Comparison of ENCODE assay signal across 15 cellular contexts in genomic region chr13:28527629-28528028, GRCh38. TPM values are rescaled to one million over a fixed set of nuclear protein-coding genes. Genes with fewer than 3 reads are reported as not detected.
A peak's percentile ranks its signal among the peaks of the same experiment; 100 is the strongest.
DNase-seq lines count a peak whose midpoint lies in the region; ATAC-seq and TF ChIP-seq lines count a peak whose summit lies in the region.
"Had no signal": no experiment of that assay in that cellular context is flagged by ENCODE, and none has a peak within 500 bp of the region (broad histone marks: within the 10 kb centered on the region; RNA-seq: fewer than 3 reads in every experiment).

No MANE protein-coding gene starts in this region.

- no peak for ATAC-seq in right cardiac atrium
- peak; percentile 44 to 57 for ATAC-seq in stimulated activated naive B cell treated with anti-CD40 and anti-IgM and Interleukin-4, amounts not matched to agents 10 μg/mL and 1 μg/mL and 100 μg/mL, for 72 hours (replicated peaks)
- no peak for ATAC-seq in activated CD8-positive, alpha-beta memory T cell treated with anti-CD3 and anti-CD28 coated beads, Interleukin-2, amount 10 ng/mL, durations not matched to agents 7 days and 5 days

- CTCF ChIA-PET in activated CD8-positive, alpha-beta memory T cell treated with anti-CD3 and anti-CD28 coated beads, Interleukin-2, amount 10 ng/mL, durations not matched to agents 7 days and 5 days (lab: Charles Lee): interaction anchor here (0.7 kb wide), 1 partner anchor 102 kb away, joined by 3 read pairs; no protein-coding TSS in a partner anchor

- peaks cover 21% of the 10 kb centered on the region for H3K27me3 Mint-ChIP-seq in dendritic cell treated with granulocyte-macrophage colony-stimulating factor and Interleukin-4, amounts not matched to agents 40 ng/mL and 50 ng/mL, for 4 days
- H3K27me3 Mint-ChIP-seq in stimulated activated naive B cell treated with anti-CD40 and anti-IgM and Interleukin-4, amounts not matched to agents 10 μg/mL and 1 μg/mL and 100 μg/mL, for 72 hours: no peaks in the 10 kb centered on the region
- peaks cover 18% of the 10 kb centered on the region for H3K27me3 Mint-ChIP-seq in activated CD8-positive, alpha-beta memory T cell treated with anti-CD3 and anti-CD28 coated beads, Interleukin-2, amount 10 ng/mL, durations not matched to agents 7 days and 5 days

- WGBS in right cardiac atrium: 74% methylated on average over 13 of the region's 13 CpGs

- H3K9me3 ChIP-seq in right cardiac atrium (ENCODE audit: control insufficient read depth, low read length): no peaks in the 10 kb centered on the region
- H3K9me3 ChIP-seq in right atrium auricular region: no peaks in the 10 kb centered on the region
- H3K9me3 ChIP-seq: SJCRH30 had no signal

- H3K4me3 ChIP-seq in right cardiac atrium (ENCODE audit: low read length) (no peak overlapping the region), right atrium auricular region (no peak overlapping the region)
- H3K4me3 ChIP-seq: SJCRH30 had no signal

- peak overlapping the region; percentile 14 for H3K4me3 Mint-ChIP-seq in dendritic cell treated with granulocyte-macrophage colony-stimulating factor and Interleukin-4, amounts not matched to agents 40 ng/mL and 50 ng/mL, for 4 days
- H3K4me3 Mint-ChIP-seq in stimulated activated naive B cell treated with anti-CD40 and anti-IgM and Interleukin-4, amounts not matched to agents 10 μg/mL and 1 μg/mL and 100 μg/mL, for 72 hours: peak overlapping the region; percentile 38 to 78
- H3K4me3 Mint-ChIP-seq in activated CD8-positive, alpha-beta memory T cell treated with anti-CD3 and anti-CD28 coated beads, Interleukin-2, amount 10 ng/mL, durations not matched to agents 7 days and 5 days: no peak overlapping the region
- H3K4me3 Mint-ChIP-seq: activated naive CD4-positive, alpha-beta T cell treated with anti-CD3 and anti-CD28 coated beads, Interleukin-2, amount 50 U/mL, for 24 hours; endodermal cell; H9 had no signal

- no peaks in the 10 kb centered on the region for H3K9me3 Mint-ChIP-seq in dendritic cell treated with granulocyte-macrophage colony-stimulating factor and Interleukin-4, amounts not matched to agents 40 ng/mL and 50 ng/mL, for 4 days
- no peaks in the 10 kb centered on the region for H3K9me3 Mint-ChIP-seq in stimulated activated naive B cell treated with anti-CD40 and anti-IgM and Interleukin-4, amounts not matched to agents 10 μg/mL and 1 μg/mL and 100 μg/mL, for 72 hours
- no peaks in the 10 kb centered on the region for H3K9me3 Mint-ChIP-seq in activated CD8-positive, alpha-beta memory T cell treated with anti-CD3 and anti-CD28 coated beads, Interleukin-2, amount 10 ng/mL, durations not matched to agents 7 days and 5 days (ENCODE audit: low read depth)
- H3K9me3 Mint-ChIP-seq: activated naive CD4-positive, alpha-beta T cell treated with anti-CD3 and anti-CD28 coated beads, Interleukin-2, amount 50 U/mL, for 24 hours; endodermal cell; H9 had no signal

- peaks cover 2% of the 10 kb centered on the region for H3K4me1 ChIP-seq in right cardiac atrium (ENCODE audit: control insufficient read depth, insufficient read depth, low read length)
- peaks cover 0 to 23% of the 10 kb centered on the region in 2 donors for H3K4me1 ChIP-seq in right atrium auricular region
- H3K4me1 ChIP-seq: SJCRH30 had no signal

- no peak for TF ChIP-seq CTCF in right atrium auricular region (IDR thresholded peaks at IDR 0.05)

- DNase-seq in right cardiac atrium (peak; percentile 23 to 59 (median 46)), right atrium auricular region (ENCODE audit: low spot score) (no peak), NOMO-1 treated with DMSO at 0.1 percent for 48 hours (lab: John Stamatoyannopoulos, UW; ENCODE audit: unreplicated experiment) (peak; percentile 97), NCI-H187 treated with DMSO at 0.1 percent for 48 hours (lab: John Stamatoyannopoulos, UW) (no peak), HCEC 1CT (no peak)
- DNase-seq in stimulated activated naive B cell treated with anti-CD40 and anti-IgM and Interleukin-4, amounts not matched to agents 10 μg/mL and 1 μg/mL and 100 μg/mL, for 72 hours: peak; percentile 71
- no peak for DNase-seq in activated CD8-positive, alpha-beta memory T cell treated with anti-CD3 and anti-CD28 coated beads, Interleukin-2, amount 10 ng/mL, durations not matched to agents 7 days and 5 days
- DNase-seq: endodermal cell, foreskin fibroblast, H9, NCI-H2029 treated with DMSO at 0.1 percent for 48 hours, NCI-H774, SJCRH30 had no signal

- H3K4me1 Mint-ChIP-seq in dendritic cell treated with granulocyte-macrophage colony-stimulating factor and Interleukin-4, amounts not matched to agents 40 ng/mL and 50 ng/mL, for 4 days (ENCODE audit: low read depth): peaks cover 34% of the 10 kb centered on the region
- H3K4me1 Mint-ChIP-seq in stimulated activated naive B cell treated with anti-CD40 and anti-IgM and Interleukin-4, amounts not matched to agents 10 μg/mL and 1 μg/mL and 100 μg/mL, for 72 hours: peaks cover 30 to 51% of the 10 kb centered on the region in 2 donors
- peaks cover 5% of the 10 kb centered on the region for H3K4me1 Mint-ChIP-seq in activated CD8-positive, alpha-beta memory T cell treated with anti-CD3 and anti-CD28 coated beads, Interleukin-2, amount 10 ng/mL, durations not matched to agents 7 days and 5 days
- H3K4me1 Mint-ChIP-seq: activated naive CD4-positive, alpha-beta T cell treated with anti-CD3 and anti-CD28 coated beads, Interleukin-2, amount 50 U/mL, for 24 hours had no signal

- H3K27ac ChIP-seq in right cardiac atrium (ENCODE audit: low read length): no peak overlapping the region
- H3K27ac ChIP-seq in right atrium auricular region: no peak overlapping the region
- H3K27ac ChIP-seq: SJCRH30 had no signal

- H3K27me3 ChIP-seq in right cardiac atrium (ENCODE audit: control insufficient read depth, insufficient read depth): no peaks in the 10 kb centered on the region
- H3K27me3 ChIP-seq in right atrium auricular region: no peaks in the 10 kb centered on the region

- no peak overlapping the region for H3K27ac Mint-ChIP-seq in dendritic cell treated with granulocyte-macrophage colony-stimulating factor and Interleukin-4, amounts not matched to agents 40 ng/mL and 50 ng/mL, for 4 days
- peak overlapping the region; percentile 88 for H3K27ac Mint-ChIP-seq in stimulated activated naive B cell treated with anti-CD40 and anti-IgM and Interleukin-4, amounts not matched to agents 10 μg/mL and 1 μg/mL and 100 μg/mL, for 72 hours
- no peak overlapping the region for H3K27ac Mint-ChIP-seq in activated CD8-positive, alpha-beta memory T cell treated with anti-CD3 and anti-CD28 coated beads, Interleukin-2, amount 10 ng/mL, durations not matched to agents 7 days and 5 days
- H3K27ac Mint-ChIP-seq: activated naive CD4-positive, alpha-beta T cell treated with anti-CD3 and anti-CD28 coated beads, Interleukin-2, amount 50 U/mL, for 24 hours; endodermal cell had no signal

- H3K36me3 ChIP-seq in right atrium auricular region: no peaks in the 10 kb centered on the region
- H3K36me3 ChIP-seq: SJCRH30 had no signal

- intact Hi-C loops in right cardiac atrium (cut with DNase I): no loop called here
- intact Hi-C loops in dendritic cell treated with granulocyte-macrophage colony-stimulating factor and Interleukin-4, amounts not matched to agents 40 ng/mL and 50 ng/mL, for 4 days (cut with micrococcal nuclease): no loop called here

- no peaks in the 10 kb centered on the region for H3K36me3 Mint-ChIP-seq in dendritic cell treated with granulocyte-macrophage colony-stimulating factor and Interleukin-4, amounts not matched to agents 40 ng/mL and 50 ng/mL, for 4 days (ENCODE audit: low read depth)
- H3K36me3 Mint-ChIP-seq in stimulated activated naive B cell treated with anti-CD40 and anti-IgM and Interleukin-4, amounts not matched to agents 10 μg/mL and 1 μg/mL and 100 μg/mL, for 72 hours: no peaks in the 10 kb centered on the region
- H3K36me3 Mint-ChIP-seq in activated CD8-positive, alpha-beta memory T cell treated with anti-CD3 and anti-CD28 coated beads, Interleukin-2, amount 10 ng/mL, durations not matched to agents 7 days and 5 days: no peaks in the 10 kb centered on the region
- H3K36me3 Mint-ChIP-seq: activated naive CD4-positive, alpha-beta T cell treated with anti-CD3 and anti-CD28 coated beads, Interleukin-2, amount 50 U/mL, for 24 hours had no signal

RNA-seq across cellular contexts. Expression of gene FLT1, which starts 32.7 kb away (rescaled TPM):
- total RNA-seq in right cardiac atrium (10 to 100 TPM; 31.0 to 53.4 (median 43.0) TPM), right atrium auricular region (10 to 100 TPM; 40.0 to 51.3 TPM)
- polyA plus RNA-seq in right cardiac atrium: 24.9 TPM
- total RNA-seq in activated CD8-positive, alpha-beta memory T cell treated with anti-CD3 and anti-CD28 coated beads, Interleukin-2, amount 10 ng/mL, durations not matched to agents 7 days and 5 days: 1 to 10 TPM in 1 of 2 experiments, under 1 TPM in 1; 0.44 to 1.4 TPM

Comparison
In these comparisons a context has a peak if more than half of its experiments do, and no peak if none do; other contexts are left out.
1. DNase-seq: peak in right cardiac atrium (3 of 3), NOMO-1 treated with DMSO at 0.1 percent for 48 hours (single experiment) and stimulated activated naive B cell treated with anti-CD40 and anti-IgM and Interleukin-4, amounts not matched to agents 10 μg/mL and 1 μg/mL and 100 μg/mL, for 72 hours (single experiment); none in right atrium auricular region (single experiment), activated CD8-positive, alpha-beta memory T cell treated with anti-CD3 and anti-CD28 coated beads, Interleukin-2, amount 10 ng/mL, durations not matched to agents 7 days and 5 days (single experiment), NCI-H187 treated with DMSO at 0.1 percent for 48 hours (single experiment) and HCEC 1CT (single experiment).
2. ATAC-seq: peak in stimulated activated naive B cell treated with anti-CD40 and anti-IgM and Interleukin-4, amounts not matched to agents 10 μg/mL and 1 μg/mL and 100 μg/mL, for 72 hours (2 of 2); none in right cardiac atrium (0 of 2) and activated CD8-positive, alpha-beta memory T cell treated with anti-CD3 and anti-CD28 coated beads, Interleukin-2, amount 10 ng/mL, durations not matched to agents 7 days and 5 days (single experiment).
3. RNA of gene FLT1, which starts 32.7 kb away (total RNA-seq): 40.0 to 51.3 TPM in right atrium auricular region and 31.0 to 53.4 TPM in right cardiac atrium; 0.44 to 1.4 TPM in activated CD8-positive, alpha-beta memory T cell treated with anti-CD3 and anti-CD28 coated beads, Interleukin-2, amount 10 ng/mL, durations not matched to agents 7 days and 5 days; every median in the first group is over 10 times any median in the second.